1 cellular context compared by ENCODE assay signal in the genomic region with DNA sequence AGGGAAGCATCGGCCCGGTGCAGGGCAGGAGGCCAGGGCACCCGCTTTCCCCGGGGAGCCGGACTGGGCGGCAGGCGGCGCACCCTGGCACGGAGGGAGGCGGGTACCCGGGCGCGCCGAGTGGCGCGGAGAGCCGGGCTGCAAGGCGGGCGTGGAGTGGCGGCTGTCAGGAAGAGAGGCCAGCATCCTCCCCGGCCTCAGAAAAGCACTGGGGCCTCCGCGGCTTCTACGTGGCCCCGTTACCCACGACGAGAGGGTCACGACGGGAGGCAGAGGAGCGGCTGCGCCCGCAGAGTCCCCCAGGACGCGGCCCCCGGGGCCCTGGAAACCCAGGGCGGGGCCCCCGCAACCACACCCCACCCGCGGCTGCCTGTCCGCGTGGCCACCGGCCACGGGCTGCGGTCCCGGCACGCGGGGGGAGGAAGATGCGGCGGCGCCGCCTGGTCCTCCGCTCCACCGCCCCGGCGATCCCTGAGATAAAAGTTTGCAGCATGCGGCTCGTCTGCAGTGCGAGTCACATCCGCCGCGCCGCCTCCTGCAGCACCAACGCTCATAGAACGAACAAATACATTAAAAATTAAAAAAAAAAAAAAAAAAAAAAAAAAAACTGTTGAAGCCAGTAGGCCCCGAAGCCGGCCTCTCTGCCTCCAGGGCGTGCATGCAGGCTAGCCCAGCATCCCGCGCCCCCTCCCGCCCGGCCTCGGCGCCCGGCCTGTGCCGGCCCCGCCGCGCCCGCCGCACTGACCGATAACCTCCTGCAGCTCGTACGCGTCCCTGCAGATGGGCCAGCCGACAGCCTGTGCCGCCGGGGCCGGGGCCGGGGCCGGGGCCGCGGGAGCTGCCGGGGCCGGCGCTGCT.
TF ChIP-seq lines count a peak whose summit lies in the region.

No MANE protein-coding gene starts in this region.

TF ChIP-seq in K562, 482 proteins besides CTCF, POLR2A, EP300 and RAD21 (continued from another document):
- TF ChIP-seq, protein P1, sequence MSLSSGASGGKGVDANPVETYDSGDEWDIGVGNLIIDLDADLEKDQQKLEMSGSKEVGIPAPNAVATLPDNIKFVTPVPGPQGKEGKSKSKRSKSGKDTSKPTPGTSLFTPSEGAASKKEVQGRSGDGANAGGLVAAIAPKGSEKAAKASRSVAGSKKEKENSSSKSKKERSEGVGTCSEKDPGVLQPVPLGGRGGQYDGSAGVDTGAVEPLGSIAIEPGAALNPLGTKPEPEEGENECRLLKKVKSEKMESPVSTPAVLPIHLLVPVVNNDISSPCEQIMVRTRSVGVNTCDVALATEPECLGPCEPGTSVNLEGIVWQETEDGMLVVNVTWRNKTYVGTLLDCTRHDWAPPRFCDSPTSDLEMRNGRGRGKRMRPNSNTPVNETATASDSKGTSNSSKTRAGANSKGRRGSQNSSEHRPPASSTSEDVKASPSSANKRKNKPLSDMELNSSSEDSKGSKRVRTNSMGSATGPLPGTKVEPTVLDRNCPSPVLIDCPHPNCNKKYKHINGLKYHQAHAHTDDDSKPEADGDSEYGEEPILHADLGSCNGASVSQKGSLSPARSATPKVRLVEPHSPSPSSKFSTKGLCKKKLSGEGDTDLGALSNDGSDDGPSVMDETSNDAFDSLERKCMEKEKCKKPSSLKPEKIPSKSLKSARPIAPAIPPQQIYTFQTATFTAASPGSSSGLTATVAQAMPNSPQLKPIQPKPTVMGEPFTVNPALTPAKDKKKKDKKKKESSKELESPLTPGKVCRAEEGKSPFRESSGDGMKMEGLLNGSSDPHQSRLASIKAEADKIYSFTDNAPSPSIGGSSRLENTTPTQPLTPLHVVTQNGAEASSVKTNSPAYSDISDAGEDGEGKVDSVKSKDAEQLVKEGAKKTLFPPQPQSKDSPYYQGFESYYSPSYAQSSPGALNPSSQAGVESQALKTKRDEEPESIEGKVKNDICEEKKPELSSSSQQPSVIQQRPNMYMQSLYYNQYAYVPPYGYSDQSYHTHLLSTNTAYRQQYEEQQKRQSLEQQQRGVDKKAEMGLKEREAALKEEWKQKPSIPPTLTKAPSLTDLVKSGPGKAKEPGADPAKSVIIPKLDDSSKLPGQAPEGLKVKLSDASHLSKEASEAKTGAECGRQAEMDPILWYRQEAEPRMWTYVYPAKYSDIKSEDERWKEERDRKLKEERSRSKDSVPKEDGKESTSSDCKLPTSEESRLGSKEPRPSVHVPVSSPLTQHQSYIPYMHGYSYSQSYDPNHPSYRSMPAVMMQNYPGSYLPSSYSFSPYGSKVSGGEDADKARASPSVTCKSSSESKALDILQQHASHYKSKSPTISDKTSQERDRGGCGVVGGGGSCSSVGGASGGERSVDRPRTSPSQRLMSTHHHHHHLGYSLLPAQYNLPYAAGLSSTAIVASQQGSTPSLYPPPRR (CRISPR knock-in tag; IDR thresholded peaks at IDR 0.05; ENCODE audit: borderline replicate concordance), result no peak
- TF ChIP-seq PCBP1 (IDR thresholded peaks at IDR 0.05; ENCODE audit: low read depth, low read length, poor library complexity, severe bottlenecking) (peak; percentile 73), MYC (IDR thresholded peaks at IDR 0.05; ENCODE audit: low read depth, low read length) (peak; percentile 56), MYC (CRISPR knock-in tag; IDR thresholded peaks at IDR 0.05; ENCODE audit: borderline replicate concordance, low read depth) (no peak), ZNF384 (IDR thresholded peaks at IDR 0.05; ENCODE audit: low read depth, low read length) (peak; percentile 80), GABPB1 (CRISPR knock-in tag; IDR thresholded peaks at IDR 0.05) (peak; percentile 45; the same call in 1 of the 2 replicates), BDP1 (IDR thresholded peaks at IDR 0.05; ENCODE audit: insufficient read depth, insufficient read length) (no peak), L3MBTL2 (IDR thresholded peaks at IDR 0.05) (peak; percentile 24; the same call in 1 of the 2 replicates), NCOR1 (IDR thresholded peaks at IDR 0.05) (no peak)
- TF ChIP-seq, protein P2, sequence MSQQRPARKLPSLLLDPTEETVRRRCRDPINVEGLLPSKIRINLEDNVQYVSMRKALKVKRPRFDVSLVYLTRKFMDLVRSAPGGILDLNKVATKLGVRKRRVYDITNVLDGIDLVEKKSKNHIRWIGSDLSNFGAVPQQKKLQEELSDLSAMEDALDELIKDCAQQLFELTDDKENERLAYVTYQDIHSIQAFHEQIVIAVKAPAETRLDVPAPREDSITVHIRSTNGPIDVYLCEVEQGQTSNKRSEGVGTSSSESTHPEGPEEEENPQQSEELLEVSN (IDR thresholded peaks at IDR 0.05; ENCODE audit: borderline replicate concordance in 1 of 2, extremely low read depth in 1 of 2, insufficient read depth in 1 of 2, insufficient read length in 1 of 2, low read depth in 1 of 2, low read length in 1 of 2, poor library complexity in 1 of 2, severe bottlenecking in 1 of 2), result peak in 1 of 2 experiments; percentile 73
- TF ChIP-seq, protein P3, sequence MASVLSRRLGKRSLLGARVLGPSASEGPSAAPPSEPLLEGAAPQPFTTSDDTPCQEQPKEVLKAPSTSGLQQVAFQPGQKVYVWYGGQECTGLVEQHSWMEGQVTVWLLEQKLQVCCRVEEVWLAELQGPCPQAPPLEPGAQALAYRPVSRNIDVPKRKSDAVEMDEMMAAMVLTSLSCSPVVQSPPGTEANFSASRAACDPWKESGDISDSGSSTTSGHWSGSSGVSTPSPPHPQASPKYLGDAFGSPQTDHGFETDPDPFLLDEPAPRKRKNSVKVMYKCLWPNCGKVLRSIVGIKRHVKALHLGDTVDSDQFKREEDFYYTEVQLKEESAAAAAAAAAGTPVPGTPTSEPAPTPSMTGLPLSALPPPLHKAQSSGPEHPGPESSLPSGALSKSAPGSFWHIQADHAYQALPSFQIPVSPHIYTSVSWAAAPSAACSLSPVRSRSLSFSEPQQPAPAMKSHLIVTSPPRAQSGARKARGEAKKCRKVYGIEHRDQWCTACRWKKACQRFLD (CRISPR knock-in tag; IDR thresholded peaks at IDR 0.05), result peak; percentile 25; the same call in 1 of the 2 replicates
- TF ChIP-seq, protein P4, sequence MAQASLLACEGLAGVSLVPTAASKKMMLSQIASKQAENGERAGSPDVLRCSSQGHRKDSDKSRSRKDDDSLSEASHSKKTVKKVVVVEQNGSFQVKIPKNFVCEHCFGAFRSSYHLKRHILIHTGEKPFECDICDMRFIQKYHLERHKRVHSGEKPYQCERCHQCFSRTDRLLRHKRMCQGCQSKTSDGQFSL (CRISPR knock-in tag; IDR thresholded peaks at IDR 0.05), result no peak
- TF ChIP-seq, protein P4 (tag; IDR thresholded peaks at IDR 0.05), result no peak
- TF ChIP-seq, protein P5, sequence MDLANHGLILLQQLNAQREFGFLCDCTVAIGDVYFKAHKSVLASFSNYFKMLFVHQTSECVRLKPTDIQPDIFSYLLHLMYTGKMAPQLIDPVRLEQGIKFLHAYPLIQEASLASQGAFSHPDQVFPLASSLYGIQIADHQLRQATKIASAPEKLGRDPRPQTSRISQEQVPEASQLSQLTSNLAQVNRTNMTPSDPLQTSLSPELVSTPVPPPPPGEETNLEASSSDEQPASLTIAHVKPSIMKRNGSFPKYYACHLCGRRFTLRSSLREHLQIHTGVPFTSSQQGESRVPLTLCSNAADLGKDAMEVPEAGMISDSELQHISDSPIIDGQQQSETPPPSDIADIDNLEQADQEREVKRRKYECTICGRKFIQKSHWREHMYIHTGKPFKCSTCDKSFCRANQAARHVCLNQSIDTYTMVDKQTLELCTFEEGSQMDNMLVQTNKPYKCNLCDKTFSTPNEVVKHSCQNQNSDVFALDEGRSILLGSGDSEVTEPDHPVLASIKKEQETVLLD (IDR thresholded peaks at IDR 0.05), result no peak
- TF ChIP-seq, protein P6, sequence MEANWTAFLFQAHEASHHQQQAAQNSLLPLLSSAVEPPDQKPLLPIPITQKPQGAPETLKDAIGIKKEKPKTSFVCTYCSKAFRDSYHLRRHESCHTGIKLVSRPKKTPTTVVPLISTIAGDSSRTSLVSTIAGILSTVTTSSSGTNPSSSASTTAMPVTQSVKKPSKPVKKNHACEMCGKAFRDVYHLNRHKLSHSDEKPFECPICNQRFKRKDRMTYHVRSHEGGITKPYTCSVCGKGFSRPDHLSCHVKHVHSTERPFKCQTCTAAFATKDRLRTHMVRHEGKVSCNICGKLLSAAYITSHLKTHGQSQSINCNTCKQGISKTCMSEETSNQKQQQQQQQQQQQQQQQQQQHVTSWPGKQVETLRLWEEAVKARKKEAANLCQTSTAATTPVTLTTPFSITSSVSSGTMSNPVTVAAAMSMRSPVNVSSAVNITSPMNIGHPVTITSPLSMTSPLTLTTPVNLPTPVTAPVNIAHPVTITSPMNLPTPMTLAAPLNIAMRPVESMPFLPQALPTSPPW (CRISPR knock-in tag; IDR thresholded peaks at IDR 0.05), result peak; percentile 58
- TF ChIP-seq, protein P7, sequence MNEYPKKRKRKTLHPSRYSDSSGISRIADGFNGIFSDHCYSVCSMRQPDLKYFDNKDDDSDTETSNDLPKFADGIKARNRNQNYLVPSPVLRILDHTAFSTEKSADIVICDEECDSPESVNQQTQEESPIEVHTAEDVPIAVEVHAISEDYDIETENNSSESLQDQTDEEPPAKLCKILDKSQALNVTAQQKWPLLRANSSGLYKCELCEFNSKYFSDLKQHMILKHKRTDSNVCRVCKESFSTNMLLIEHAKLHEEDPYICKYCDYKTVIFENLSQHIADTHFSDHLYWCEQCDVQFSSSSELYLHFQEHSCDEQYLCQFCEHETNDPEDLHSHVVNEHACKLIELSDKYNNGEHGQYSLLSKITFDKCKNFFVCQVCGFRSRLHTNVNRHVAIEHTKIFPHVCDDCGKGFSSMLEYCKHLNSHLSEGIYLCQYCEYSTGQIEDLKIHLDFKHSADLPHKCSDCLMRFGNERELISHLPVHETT (CRISPR knock-in tag; conservative IDR thresholded peaks at IDR 0.05 in 1 of 2, IDR thresholded peaks at IDR 0.05 in 1 of 2), result peak in 1 of 2 experiments; percentile 3; a peak in 1 of 4 replicates
- TF ChIP-seq, protein P8, sequence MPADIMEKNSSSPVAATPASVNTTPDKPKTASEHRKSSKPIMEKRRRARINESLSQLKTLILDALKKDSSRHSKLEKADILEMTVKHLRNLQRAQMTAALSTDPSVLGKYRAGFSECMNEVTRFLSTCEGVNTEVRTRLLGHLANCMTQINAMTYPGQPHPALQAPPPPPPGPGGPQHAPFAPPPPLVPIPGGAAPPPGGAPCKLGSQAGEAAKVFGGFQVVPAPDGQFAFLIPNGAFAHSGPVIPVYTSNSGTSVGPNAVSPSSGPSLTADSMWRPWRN (IDR thresholded peaks at IDR 0.05; ENCODE audit: low read depth), result peak; percentile 51; the same call in 1 of the 2 replicates
TF ChIP-seq in K562: peak in this region for 28.
